ENCODE assay signal across 4 cellular contexts in genomic region chr6:23705691-23706090, GRCh38.
"Had no signal": no experiment of that assay in that cellular context is flagged by ENCODE, and none has a peak within 500 bp of the region (broad histone marks: within the 10 kb centered on the region; RNA-seq: fewer than 3 reads in every experiment).

No MANE protein-coding gene starts in this region.

- ATAC-seq: GM23338, HepG2 had no signal

- DNase-seq: H9, HCEC 1CT had no signal
